In the genomic region with DNA sequence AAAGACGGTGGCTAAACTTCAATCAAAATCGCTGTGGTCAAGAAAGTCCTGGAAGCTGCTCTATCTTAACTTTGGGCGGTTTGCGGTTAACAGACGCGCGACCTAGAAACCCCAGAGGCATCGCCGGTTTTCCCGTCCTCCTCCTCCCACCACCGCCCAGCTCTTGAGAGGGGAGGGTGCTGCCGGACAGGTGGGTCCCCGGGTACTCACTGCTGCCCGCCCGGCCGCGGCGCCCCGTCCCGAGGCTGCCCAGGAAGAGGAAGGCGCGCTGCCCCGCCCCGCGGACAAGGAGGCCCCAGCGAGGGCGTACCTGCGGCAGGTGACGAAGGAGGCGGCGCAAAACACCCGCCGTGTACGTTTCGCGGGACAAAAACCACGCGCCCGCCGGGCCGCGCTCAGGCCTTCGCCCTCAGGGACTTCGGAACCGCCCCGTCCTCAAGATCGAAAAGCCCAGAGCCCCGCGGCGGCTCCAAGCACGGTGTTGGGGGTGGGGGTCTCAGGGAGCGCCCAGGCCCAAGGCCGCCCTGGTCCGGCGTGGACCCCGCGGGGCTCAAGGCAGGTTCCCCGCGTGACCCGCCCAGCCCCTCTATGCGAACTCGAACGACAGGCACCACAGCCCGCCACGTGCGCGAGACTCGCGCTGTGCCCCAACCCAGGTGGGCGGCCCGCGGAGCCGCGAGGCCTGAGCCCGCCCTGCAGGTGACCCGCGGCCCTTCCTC, we compare ENCODE assay signal across 8 cellular contexts. TPM values are rescaled to one million over a fixed set of nuclear protein-coding genes. Genes with fewer than 3 reads are reported as not detected.
A peak's percentile ranks its signal among the peaks of the same experiment; 100 is the strongest.
DNase-seq lines count a peak whose midpoint lies in the region; ATAC-seq and TF ChIP-seq lines count a peak whose summit lies in the region.

A gene with protein sequence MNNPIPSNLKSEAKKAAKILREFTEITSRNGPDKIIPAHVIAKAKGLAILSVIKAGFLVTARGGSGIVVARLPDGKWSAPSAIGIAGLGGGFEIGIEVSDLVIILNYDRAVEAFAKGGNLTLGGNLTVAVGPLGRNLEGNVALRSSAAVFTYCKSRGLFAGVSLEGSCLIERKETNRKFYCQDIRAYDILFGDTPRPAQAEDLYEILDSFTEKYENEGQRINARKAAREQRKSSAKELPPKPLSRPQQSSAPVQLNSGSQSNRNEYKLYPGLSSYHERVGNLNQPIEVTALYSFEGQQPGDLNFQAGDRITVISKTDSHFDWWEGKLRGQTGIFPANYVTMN (minus strand): TSS at position 259 of the 719 bp plus-strand sequence. CDS start 48 bp downstream, at position 211.

- H3K9me3 ChIP-seq in Caco-2 (0 out of 2 replicates have a peak, but pooled peaks cover 5% of the 10 kb centered on the region), MM.1S (replicated peaks; ENCODE audit: insufficient read depth, low read length) (no peaks in the 10 kb centered on the region), muscle layer of duodenum (ENCODE audit: control insufficient read depth in 1 of 2, low read length in 2 of 2) (no peaks in the 10 kb centered on the region), stomach smooth muscle (ENCODE audit: control insufficient read depth in 2 of 2, low read length in 2 of 2) (peaks cover 2 to 7% of the 10 kb centered on the region in 2 donors)

- peak within 1 kb of the TSS; percentile 67 for H2AFZ ChIP-seq in MM.1S (ENCODE audit: low read length)

- intact Hi-C loops in Caco-2 (cut with micrococcal nuclease; ENCODE audit: unreplicated experiment): loop anchor here (1.0 kb wide), 2 partner anchors 18 to 412 kb away; no protein-coding TSS in a partner anchor

- H3K79me2 ChIP-seq in MM.1S (ENCODE audit: low read length): peaks cover 42% of the 10 kb centered on the region

- H3K9me2 ChIP-seq in MM.1S (replicated peaks; ENCODE audit: insufficient read depth, low read length): no peaks in the 10 kb centered on the region

- no peaks in the 10 kb centered on the region for H3K27me3 ChIP-seq in Caco-2 (replicated peaks; ENCODE audit: control insufficient read depth, insufficient read depth, low read length)
- H3K27me3 ChIP-seq in MM.1S (replicated peaks; ENCODE audit: insufficient read depth, low read length): no peaks in the 10 kb centered on the region
- H3K27me3 ChIP-seq in muscle layer of duodenum (ENCODE audit: low read depth, low read length): no peaks in the 10 kb centered on the region
- no peaks in the 10 kb centered on the region for H3K27me3 ChIP-seq in stomach smooth muscle (ENCODE audit: control insufficient read depth in 1 of 2, insufficient read depth in 2 of 2, low read length in 2 of 2)

- 0 out of 2 replicates have a peak, but pooled peaks cover 11% of the 10 kb centered on the region for H4K20me1 ChIP-seq in MM.1S (ENCODE audit: insufficient read depth, low read length)

- H3K4me3 ChIP-seq in Caco-2 (ENCODE audit: low read depth, low read length) (peak within 1 kb of the TSS; percentile 96), MM.1S (ENCODE audit: low read length) (peak within 1 kb of the TSS; percentile 88), muscle layer of duodenum (ENCODE audit: low read depth in 1 of 2, low read length in 2 of 2) (peak within 1 kb of the TSS; percentile 77 to 96), stomach smooth muscle (ENCODE audit: low read length in 2 of 2) (peak within 1 kb of the TSS; percentile 90 to 95)

- peaks cover 12% of the 10 kb centered on the region for H3K36me3 Mint-ChIP-seq in Caco-2 (ENCODE audit: insufficient read depth, unreplicated experiment)

- CTCF ChIA-PET in Caco-2 (lab: Charles Lee) (interaction anchor here (0.6 kb wide), 3 partner anchors 17 to 121 kb away, joined by 3 to 6 read pairs (median 4); no protein-coding TSS in a partner anchor), HEK293T (lab: Yijun Ruan, JAX) (no interaction called here)

- ATAC-seq in GM21723 (IDR thresholded peaks at IDR 0.05; ENCODE audit: unreplicated experiment): peak; percentile 37

- DNase-seq in Caco-2 (peak; percentile 82 to 85), MM.1S (no peak), epithelial cell of prostate (ENCODE audit: low read depth, low spot score) (no peak), HEK293T (ENCODE audit: extremely low spot score) (no peak)
- peak; percentile 36 for DNase-seq in activated CD8-positive, alpha-beta memory T cell treated with anti-CD3 and anti-CD28 coated beads, Interleukin-2, amount 50 U/mL, for 1 hour (ENCODE audit: extremely low read depth)

- peak within 1 kb of the TSS; percentile 90 for H3K4me2 ChIP-seq in MM.1S (ENCODE audit: low read depth, low read length)

- peaks cover 1% of the 10 kb centered on the region for H3K9me3 Mint-ChIP-seq in Caco-2 (ENCODE audit: unreplicated experiment)

- H3K4me1 ChIP-seq in Caco-2: peaks cover 32% of the 10 kb centered on the region
- H3K4me1 ChIP-seq in MM.1S (ENCODE audit: low read length): peaks cover 4% of the 10 kb centered on the region; the same call in 1 of the 2 replicates
- peaks cover 0 to 21% of the 10 kb centered on the region in 2 donors for H3K4me1 ChIP-seq in muscle layer of duodenum (ENCODE audit: control insufficient read depth in 1 of 2, insufficient read depth in 2 of 2, low read length in 2 of 2)
- H3K4me1 ChIP-seq in stomach smooth muscle (ENCODE audit: control insufficient read depth, insufficient read depth, low read length): peaks cover 16% of the 10 kb centered on the region

- no TSS peak for BruUV-seq in Caco-2 (replicated peaks; lab: Mats Ljungman, UMichigan)

- TF ChIP-seq CTCF in Caco-2 (IDR thresholded peaks at IDR 0.05; ENCODE audit: insufficient read depth in 1 of 2, low read depth in 1 of 2, low read length in 1 of 2, severe bottlenecking in 1 of 2, unreplicated experiment in 1 of 2): no peak
- TF ChIP-seq CTCF in MM.1S (IDR thresholded peaks at IDR 0.05; ENCODE audit: low read length): no peak

- H3K27me3 Mint-ChIP-seq in Caco-2 (ENCODE audit: insufficient read depth, unreplicated experiment): no peaks in the 10 kb centered on the region

- peak within 1 kb of the TSS; percentile 60; the same call in 1 of the 2 replicates for H3K27ac ChIP-seq in MM.1S (ENCODE audit: low read length)
- peak within 1 kb of the TSS; percentile 65 for H3K27ac ChIP-seq in epithelial cell of prostate
- peak within 1 kb of the TSS; percentile 62 for H3K27ac ChIP-seq in muscle layer of duodenum (ENCODE audit: low read length)
- peak within 1 kb of the TSS; percentile 58 for H3K27ac ChIP-seq in stomach smooth muscle (ENCODE audit: low read length)

- H3K9ac ChIP-seq in MM.1S (ENCODE audit: low read length) (peak within 1 kb of the TSS; percentile 90), stomach smooth muscle (ENCODE audit: low read length in 2 of 2) (peak within 1 kb of the TSS; percentile 75 to 95)

- H3K4me1 Mint-ChIP-seq in Caco-2 (ENCODE audit: low read depth, unreplicated experiment): peaks cover 23% of the 10 kb centered on the region

- H3K4me3 Mint-ChIP-seq in Caco-2 (ENCODE audit: unreplicated experiment): peak within 1 kb of the TSS; percentile 86

- POLR2A ChIA-PET in Caco-2 (lab: Charles Lee) (interaction anchor here (0.6 to 1.0 kb wide), 5 partner anchors 10 to 413 kb away, joined by 3 to 5 read pairs (median 3); a partner anchor contains a TSS), HEK293T (lab: Yijun Ruan, JAX) (interaction anchor here (0.6 kb wide), 1 partner anchor 22 kb away, joined by 3 read pairs; no protein-coding TSS in a partner anchor)

- H3K27ac Mint-ChIP-seq in Caco-2 (ENCODE audit: unreplicated experiment): peak within 1 kb of the TSS; percentile 87

- no peaks in the 10 kb centered on the region for H3F3A ChIP-seq in MM.1S (ENCODE audit: insufficient read depth, low read length)

- H3K36me3 ChIP-seq in Caco-2 (ENCODE audit: control insufficient read depth, insufficient read depth, low read length): no peaks in the 10 kb centered on the region
- no peaks in the 10 kb centered on the region for H3K36me3 ChIP-seq in MM.1S (replicated peaks; ENCODE audit: insufficient read depth, low read length)
- peaks cover 0 to 3% of the 10 kb centered on the region in 2 donors for H3K36me3 ChIP-seq in muscle layer of duodenum (ENCODE audit: control insufficient read depth in 1 of 2, insufficient read depth in 2 of 2, low read length in 2 of 2)
- peaks cover 0 to 1% of the 10 kb centered on the region in 2 donors for H3K36me3 ChIP-seq in stomach smooth muscle (ENCODE audit: control insufficient read depth in 2 of 2, insufficient read depth in 2 of 2, low read length in 2 of 2)

TF ChIP-seq in HEK293T, 16 proteins besides CTCF, POLR2A, EP300 and RAD21:
- TF ChIP-seq ELF4 (IDR thresholded peaks at IDR 0.05) (no peak), SUZ12 (IDR thresholded peaks at IDR 0.05) (no peak), FOXA1 (IDR thresholded peaks at IDR 0.05) (no peak), L3MBTL2 (conservative IDR thresholded peaks at IDR 0.05) (no peak; the same call in 1 of the 2 replicates), FOXK2 (IDR thresholded peaks at IDR 0.05) (no peak), FOXM1 (IDR thresholded peaks at IDR 0.05; ENCODE audit: borderline replicate concordance) (no peak), ARNT (IDR thresholded peaks at IDR 0.05) (no peak), TARDBP (IDR thresholded peaks at IDR 0.05) (no peak), ZNF384 (IDR thresholded peaks at IDR 0.05) (no peak), CTBP1 (IDR thresholded peaks at IDR 0.05; ENCODE audit: borderline replicate concordance) (no peak)

RNA-seq across cellular contexts. Expression of the gene that starts here (rescaled TPM):
- 76.0 and 77.3 TPM in 2 replicates for total RNA-seq in Caco-2 (2022)

Comparison
In these comparisons a context has a peak if more than half of its experiments do, and no peak if none do; other contexts are left out.
1. DNase-seq: peak in Caco-2 (2 of 2) and activated CD8-positive, alpha-beta memory T cell treated with anti-CD3 and anti-CD28 coated beads, Interleukin-2, amount 50 U/mL, for 1 hour (single experiment); none in MM.1S (single experiment), epithelial cell of prostate (single experiment) and HEK293T (single experiment).
2. Peak in every context shown above with its lines, with median percentiles within 50 percentile points of each other: H3K4me3 ChIP-seq and H3K27ac ChIP-seq.